ENCODE assay signal across 10 cellular contexts in the genomic region with DNA sequence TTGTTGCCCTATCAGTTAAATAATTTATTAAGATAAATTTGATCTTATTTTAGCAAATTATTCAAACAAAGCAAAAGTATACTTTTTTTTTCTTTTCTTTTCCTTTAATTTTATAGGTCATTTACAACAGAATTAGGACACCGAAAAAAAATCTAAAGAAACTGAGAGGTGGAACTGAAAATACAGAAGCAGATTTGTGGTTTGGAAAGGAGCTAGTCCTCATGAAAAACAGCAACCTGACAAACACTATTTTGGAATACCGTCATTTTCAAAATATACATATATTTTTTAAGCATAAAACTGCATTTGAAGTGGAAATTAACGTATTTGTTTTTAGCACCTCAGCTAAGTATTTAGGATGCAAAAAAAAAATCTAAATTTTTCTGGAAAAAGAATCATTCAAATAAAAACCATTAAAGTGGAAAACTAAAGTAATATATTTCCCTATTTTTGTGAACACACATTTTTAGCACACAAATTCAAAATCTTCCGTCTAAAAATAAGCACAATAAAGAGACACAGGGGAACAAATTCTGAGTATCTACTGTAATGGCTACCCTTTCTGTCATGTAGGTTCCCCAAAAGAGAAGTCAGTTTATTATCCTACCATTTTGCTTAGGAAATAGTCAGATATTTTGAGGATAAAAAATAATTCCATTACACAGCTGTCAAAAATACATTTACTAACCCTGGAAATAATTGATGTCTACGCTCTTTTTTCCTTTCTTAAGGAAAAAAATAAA. TPM values are rescaled to one million over a fixed set of nuclear protein-coding genes. Genes with fewer than 3 reads are reported as not detected.
DNase-seq lines count a peak whose midpoint lies in the region; ATAC-seq and TF ChIP-seq lines count a peak whose summit lies in the region.
"Had no signal": no experiment of that assay in that cellular context is flagged by ENCODE, and none has a peak within 500 bp of the region (broad histone marks: within the 10 kb centered on the region; RNA-seq: fewer than 3 reads in every experiment).

No MANE protein-coding gene starts in this region.

- H3K36me3 Mint-ChIP-seq in CD4-positive, alpha-beta T cell (ENCODE audit: low read depth), result peaks cover 12% of the 10 kb centered on the region
- H3K36me3 Mint-ChIP-seq: activated naive CD4-positive, alpha-beta T cell treated with anti-CD3 and anti-CD28 coated beads, Interleukin-2, amount 50 U/mL, for 24 hours had no signal

- intact Hi-C loops in CD4-positive, alpha-beta T cell (cut with DNase I, micrococcal nuclease), result loop anchor here in 1 of 2 experiments (5.0 to 10.0 kb wide), 7 partner anchors 150 to 1652 kb away; a partner anchor contains a TSS

- H3K4me1 ChIP-seq in mononuclear cell (ENCODE audit: insufficient read depth, low read length), result peaks cover 24% of the 10 kb centered on the region

- TF ChIP-seq CTCF in CD4-positive, alpha-beta T cell (IDR thresholded peaks at IDR 0.05), result no peak
- TF ChIP-seq CTCF in astrocyte of the spinal cord (IDR thresholded peaks at IDR 0.05; ENCODE audit: low read depth, low read length), result no peak

- H3K27ac Mint-ChIP-seq in CD4-positive, alpha-beta T cell, result peak overlapping the region; percentile 79

- in situ Hi-C loops in astrocyte of the spinal cord (cut with HindIII; ENCODE audit: low sequenced_read_pairs), result no loop called here

- no peaks in the 10 kb centered on the region for H3K9me3 ChIP-seq in CD4-positive, alpha-beta T cell (ENCODE audit: control insufficient read depth, low read length)
- H3K9me3 ChIP-seq in mononuclear cell (ENCODE audit: low read depth, low read length), result no peaks in the 10 kb centered on the region

- H3K9me3 Mint-ChIP-seq in CD4-positive, alpha-beta T cell, result no peaks in the 10 kb centered on the region
- H3K9me3 Mint-ChIP-seq: activated naive CD4-positive, alpha-beta T cell treated with anti-CD3 and anti-CD28 coated beads, Interleukin-2, amount 50 U/mL, for 24 hours had no signal

- H3K4me3 ChIP-seq in astrocyte of the spinal cord (ENCODE audit: low read depth, low read length) (peak overlapping the region; percentile 98), mononuclear cell (ENCODE audit: low read length) (peak overlapping the region; percentile 10)

- H3K27me3 ChIP-seq in CD4-positive, alpha-beta T cell (ENCODE audit: control insufficient read depth, insufficient read depth, low read length), result no peaks in the 10 kb centered on the region
- H3K27me3 ChIP-seq in mononuclear cell (ENCODE audit: insufficient read depth, low read length), result no peaks in the 10 kb centered on the region
- H3K27me3 ChIP-seq: foreskin keratinocyte had no signal

- ATAC-seq in CD4-positive, alpha-beta T cell (ENCODE audit: poor library complexity), result no peak
- no peak for ATAC-seq in GM18502 (IDR thresholded peaks at IDR 0.05; ENCODE audit: poor library complexity, unreplicated experiment)
- ATAC-seq: foreskin keratinocyte had no signal

- CTCF ChIA-PET in CD4-positive, alpha-beta T cell (lab: Charles Lee), result no interaction called here

- H3K27ac ChIP-seq in CD4-positive, alpha-beta T cell (ENCODE audit: low read depth, low read length), result no peak overlapping the region
- H3K27ac ChIP-seq: foreskin keratinocyte had no signal

- peaks cover 44% of the 10 kb centered on the region for H3K4me1 Mint-ChIP-seq in CD4-positive, alpha-beta T cell (ENCODE audit: low read depth)

- no peak for DNase-seq in CD4-positive, alpha-beta T cell
- DNase-seq in Kasumi-1 (lab: John Stamatoyannopoulos, UW) (peak; percentile 15 to 26), astrocyte of the spinal cord (ENCODE audit: low read depth, low spot score) (no peak), cerebellar nuclear complex (lab: John Stamatoyannopoulos, UW) (no peak), globus pallidus (ENCODE audit: low spot score) (no peak)
- no peak for DNase-seq in stimulated activated CD4-positive, alpha-beta T cell treated with anti-CD3 and anti-CD28 coated beads, Interleukin-1b, Interleukin-23, amount 100 ng/mL, for 48 hours
- DNase-seq: foreskin keratinocyte had no signal

- POLR2A ChIA-PET in CD4-positive, alpha-beta T cell (lab: Charles Lee), result interaction anchor here (2.5 kb wide), 1 partner anchor 102 kb away, joined by 9 read pairs; a partner anchor contains a TSS

- no peaks in the 10 kb centered on the region for H3K27me3 Mint-ChIP-seq in CD4-positive, alpha-beta T cell
- H3K27me3 Mint-ChIP-seq: activated naive CD4-positive, alpha-beta T cell treated with anti-CD3 and anti-CD28 coated beads, Interleukin-2, amount 50 U/mL, for 24 hours had no signal

- H3K4me3 Mint-ChIP-seq in CD4-positive, alpha-beta T cell, result no peak overlapping the region

RNA-seq across cellular contexts. Expression of a gene that starts 2.7 kb away (rescaled TPM):
- total RNA-seq in CD4-positive, alpha-beta T cell, result 10 to 100 TPM; 11.0 to 12.9 TPM
- total RNA-seq in mononuclear cell, result 50.3 TPM

Comparison
In these comparisons a context has a peak if more than half of its experiments do, and no peak if none do; other contexts are left out.
1. DNase-seq: peak in Kasumi-1 (2 of 2); none in CD4-positive, alpha-beta T cell (0 of 10), astrocyte of the spinal cord (single experiment), cerebellar nuclear complex (0 of 2), stimulated activated CD4-positive, alpha-beta T cell treated with anti-CD3 and anti-CD28 coated beads, Interleukin-1b, Interleukin-23, amount 100 ng/mL, for 48 hours (single experiment) and globus pallidus (single experiment).